ENCODE assay signal across 7 cellular contexts in the genomic region with DNA sequence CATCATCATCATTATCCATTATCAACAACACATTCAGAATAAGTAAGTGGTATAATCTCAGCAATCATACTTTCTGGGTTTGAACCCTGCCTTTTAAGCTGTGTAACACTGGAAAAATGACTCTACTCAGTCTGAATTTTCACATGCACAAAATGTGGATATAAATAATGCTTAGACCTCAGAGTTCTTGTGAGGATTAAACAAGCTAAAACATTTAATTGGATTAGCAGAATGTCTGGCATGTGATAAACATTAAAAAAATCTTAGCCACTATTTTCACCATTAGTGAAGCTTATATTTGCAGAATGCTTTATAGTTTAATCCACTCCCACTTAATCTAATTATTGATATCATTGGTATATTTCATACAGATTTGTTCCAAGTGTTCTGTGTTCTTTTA.
"Had no signal": no experiment of that assay in that cellular context is flagged by ENCODE, and none has a peak within 500 bp of the region (broad histone marks: within the 10 kb centered on the region; RNA-seq: fewer than 3 reads in every experiment).

No MANE protein-coding gene starts in this region.

- ATAC-seq: GM23338, HepG2 had no signal

- DNase-seq: H9, HCEC 1CT, KBM-7 had no signal

- FAIRE-seq: H1, H54, HepG2 had no signal
